ENCODE assay signal across 8 cellular contexts in the genomic region with DNA sequence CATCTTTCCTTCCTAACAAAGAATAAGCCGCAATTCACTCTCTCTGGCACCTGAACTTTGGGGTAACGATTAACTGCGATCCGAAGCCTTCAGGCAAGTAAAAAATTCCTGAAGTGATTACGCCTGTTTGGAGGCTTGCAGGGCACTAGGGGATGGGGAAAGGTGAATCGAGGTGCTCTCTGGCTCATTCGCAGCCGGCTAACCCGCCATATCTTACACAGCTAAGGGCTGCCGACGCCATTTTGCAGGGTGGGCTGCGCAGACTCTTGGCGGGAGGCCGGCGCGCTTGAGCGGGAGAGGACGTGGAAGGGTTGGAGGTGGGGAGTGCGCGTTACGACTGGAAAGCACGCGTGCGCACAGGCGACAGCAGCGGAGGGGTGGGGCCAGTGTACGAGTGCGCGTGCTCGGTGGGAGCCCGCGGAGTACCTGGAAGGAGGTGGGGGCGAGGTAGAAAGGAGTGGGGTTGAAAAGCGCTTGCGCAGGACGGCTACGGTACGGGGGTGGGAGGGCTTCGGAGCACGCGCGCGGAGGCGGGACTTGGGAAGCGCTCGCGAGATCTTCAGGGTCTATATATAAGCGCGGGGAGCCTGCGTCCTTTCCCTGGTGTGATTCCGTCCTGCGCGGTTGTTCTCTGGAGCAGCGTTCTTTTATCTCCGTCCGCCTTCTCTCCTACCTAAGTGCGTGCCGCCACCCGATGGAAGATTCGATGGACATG. TPM values are rescaled to one million over a fixed set of nuclear protein-coding genes. Genes with fewer than 3 reads are reported as not detected.
DNase-seq lines count a peak whose midpoint lies in the region; ATAC-seq and TF ChIP-seq lines count a peak whose summit lies in the region.

A gene with protein sequence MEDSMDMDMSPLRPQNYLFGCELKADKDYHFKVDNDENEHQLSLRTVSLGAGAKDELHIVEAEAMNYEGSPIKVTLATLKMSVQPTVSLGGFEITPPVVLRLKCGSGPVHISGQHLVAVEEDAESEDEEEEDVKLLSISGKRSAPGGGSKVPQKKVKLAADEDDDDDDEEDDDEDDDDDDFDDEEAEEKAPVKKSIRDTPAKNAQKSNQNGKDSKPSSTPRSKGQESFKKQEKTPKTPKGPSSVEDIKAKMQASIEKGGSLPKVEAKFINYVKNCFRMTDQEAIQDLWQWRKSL (plus strand): TSS at position 595 of the 715 bp plus-strand sequence. CDS start 100 bp downstream, at position 695.

- peaks cover 3 to 19% (median 14%) of the 10 kb centered on the region in 4 donors for H3K4me1 ChIP-seq in liver (ENCODE audit: control insufficient read depth in 4 of 4, insufficient read depth in 4 of 4, low read length in 3 of 4)

- H3K9ac ChIP-seq in liver (ENCODE audit: low read depth in 1 of 2, low read length in 2 of 2) = peak within 1 kb of the TSS; percentile 67 to 94

- no peaks in the 10 kb centered on the region for H3K9me3 Mint-ChIP-seq in activated CD4-positive, alpha-beta memory T cell treated with anti-CD3 and anti-CD28 coated beads for 36 hours

- intact Hi-C loops in activated CD4-positive, alpha-beta memory T cell treated with anti-CD3 and anti-CD28 coated beads for 36 hours (cut with micrococcal nuclease) = loop anchor here (1.0 to 5.0 kb wide), 10 partner anchors 33 to 1805 kb away; a partner anchor contains a TSS
- intact Hi-C loops in dorsolateral prefrontal cortex (cut with DNase I) = loop anchor here in 1 of 2 donors (2.0 to 10.0 kb wide), 2 partner anchors 619 to 897 kb away; a partner anchor contains a TSS

- H3K27me3 ChIP-seq in dorsolateral prefrontal cortex (no peaks in the 10 kb centered on the region), liver (ENCODE audit: control insufficient read depth in 4 of 4, insufficient read depth in 4 of 4, low read length in 3 of 4) (no peaks in the 10 kb centered on the region)

- peaks cover 38% of the 10 kb centered on the region for H3K4me1 Mint-ChIP-seq in activated CD4-positive, alpha-beta memory T cell treated with anti-CD3 and anti-CD28 coated beads for 36 hours (ENCODE audit: low read depth)

- POLR2A ChIA-PET in activated CD4-positive, alpha-beta memory T cell treated with anti-CD3 and anti-CD28 coated beads for 36 hours (lab: Charles Lee) = interaction anchor here (0.8 to 2.6 kb wide), 9 partner anchors 9 to 1056 kb away, joined by 3 to 12 read pairs (median 4); a partner anchor contains a TSS

- no peaks in the 10 kb centered on the region for H3K9me3 ChIP-seq in liver (ENCODE audit: control insufficient read depth in 4 of 4, low read length in 3 of 4)

- H3K4me3 ChIP-seq in dorsolateral prefrontal cortex (peak within 1 kb of the TSS; percentile 71 to 99 (median 93)), liver (ENCODE audit: low read depth in 1 of 3, low read length in 3 of 3) (peak within 1 kb of the TSS; percentile 83 to 95 (median 95))

- DNase-seq in CD1c-positive myeloid dendritic cell (ENCODE audit: extremely low spot score) (peak; percentile 99), NCI-H82 treated with DMSO at 0.1 percent for 48 hours (lab: John Stamatoyannopoulos, UW; ENCODE audit: unreplicated experiment) (peak; percentile 96), dorsolateral prefrontal cortex (peak; percentile 88 to 98 (median 94))
- DNase-seq in activated CD4-positive, alpha-beta memory T cell treated with anti-CD3 and anti-CD28 coated beads for 36 hours = peak; percentile 98
- peak; percentile 98 for DNase-seq in stimulated activated CD4-positive, alpha-beta T cell treated with anti-CD3 and anti-CD28 coated beads, Interleukin-4, amount 100 ng/mL, for 24 hours

- CTCF ChIA-PET in activated CD4-positive, alpha-beta memory T cell treated with anti-CD3 and anti-CD28 coated beads for 36 hours (lab: Charles Lee) = interaction anchor here (1.1 kb wide), 1 partner anchor 31 kb away, joined by 5 read pairs; a partner anchor contains a TSS

- under 1% methylated on average over 60 of the region's 60 CpGs for WGBS in liver

- peaks cover 3% of the 10 kb centered on the region for H3K27me3 Mint-ChIP-seq in activated CD4-positive, alpha-beta memory T cell treated with anti-CD3 and anti-CD28 coated beads for 36 hours

- H3K36me3 ChIP-seq in liver (ENCODE audit: control insufficient read depth in 4 of 4, insufficient read depth in 3 of 4, low read depth in 1 of 4, low read length in 3 of 4) = peaks cover 0 to 16% (median 8%) of the 10 kb centered on the region in 4 donors

- peak within 1 kb of the TSS; percentile 93 for H3K4me3 Mint-ChIP-seq in activated CD4-positive, alpha-beta memory T cell treated with anti-CD3 and anti-CD28 coated beads for 36 hours

- ATAC-seq in GM19438 (IDR thresholded peaks at IDR 0.05; ENCODE audit: low read depth, unreplicated experiment) (peak; percentile 76), HG03575 (IDR thresholded peaks at IDR 0.05; ENCODE audit: extremely low read depth, insufficient number of reproducible peaks, low FRiP score, unreplicated experiment) (peak; percentile 55)

- peak within 1 kb of the TSS; percentile 52 to 96 (median 87) for H3K27ac ChIP-seq in dorsolateral prefrontal cortex
- peak within 1 kb of the TSS; percentile 67 to 81 for H3K27ac ChIP-seq in liver (ENCODE audit: low read depth in 1 of 2, low read length in 2 of 2)

- peak within 1 kb of the TSS; percentile 96 for H3K27ac Mint-ChIP-seq in activated CD4-positive, alpha-beta memory T cell treated with anti-CD3 and anti-CD28 coated beads for 36 hours

- peaks cover 45% of the 10 kb centered on the region for H3K36me3 Mint-ChIP-seq in activated CD4-positive, alpha-beta memory T cell treated with anti-CD3 and anti-CD28 coated beads for 36 hours

- no peak for TF ChIP-seq RAD21 in liver (IDR thresholded peaks at IDR 0.05)

- TF ChIP-seq CTCF in dorsolateral prefrontal cortex (IDR thresholded peaks at IDR 0.05 in 54 of 56, conservative IDR thresholded peaks at IDR 0.05 in 2 of 56; ENCODE audit: low read depth in 1 of 56, partially characterized antibody in 56 of 56) = peak in 8 of 56 donors; percentile 10 to 24 (median 16)
- TF ChIP-seq CTCF in liver (IDR thresholded peaks at IDR 0.05; ENCODE audit: low read depth, low read length, missing input control) = no peak

TF ChIP-seq in liver, 16 proteins besides CTCF, POLR2A, EP300 and RAD21 (continues in another document):
- TF ChIP-seq, protein P1, sequence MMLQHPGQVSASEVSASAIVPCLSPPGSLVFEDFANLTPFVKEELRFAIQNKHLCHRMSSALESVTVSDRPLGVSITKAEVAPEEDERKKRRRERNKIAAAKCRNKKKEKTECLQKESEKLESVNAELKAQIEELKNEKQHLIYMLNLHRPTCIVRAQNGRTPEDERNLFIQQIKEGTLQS (IDR thresholded peaks at IDR 0.05) = no peak
- TF ChIP-seq RXRA (IDR thresholded peaks at IDR 0.05) (no peak), EGR1 (IDR thresholded peaks at IDR 0.05; ENCODE audit: low read depth in 2 of 2) (peak; percentile 75 to 76), FOXA1 (IDR thresholded peaks at IDR 0.05) (peak; percentile 49), HNF4G (IDR thresholded peaks at IDR 0.05) (no peak), HNF4A (conservative IDR thresholded peaks at IDR 0.05) (no peak), JUND (IDR thresholded peaks at IDR 0.05) (no peak), GABPA (IDR thresholded peaks at IDR 0.05 in 1 of 2, conservative IDR thresholded peaks at IDR 0.05 in 1 of 2) (no peak), YY1 (IDR thresholded peaks at IDR 0.05) (peak; percentile 99), NR2F2 (IDR thresholded peaks at IDR 0.05) (no peak), SP1 (IDR thresholded peaks at IDR 0.05) (peak; percentile 50), TAF1 (conservative IDR thresholded peaks at IDR 0.05) (peak; percentile 84)
- TF ChIP-seq, protein P2, sequence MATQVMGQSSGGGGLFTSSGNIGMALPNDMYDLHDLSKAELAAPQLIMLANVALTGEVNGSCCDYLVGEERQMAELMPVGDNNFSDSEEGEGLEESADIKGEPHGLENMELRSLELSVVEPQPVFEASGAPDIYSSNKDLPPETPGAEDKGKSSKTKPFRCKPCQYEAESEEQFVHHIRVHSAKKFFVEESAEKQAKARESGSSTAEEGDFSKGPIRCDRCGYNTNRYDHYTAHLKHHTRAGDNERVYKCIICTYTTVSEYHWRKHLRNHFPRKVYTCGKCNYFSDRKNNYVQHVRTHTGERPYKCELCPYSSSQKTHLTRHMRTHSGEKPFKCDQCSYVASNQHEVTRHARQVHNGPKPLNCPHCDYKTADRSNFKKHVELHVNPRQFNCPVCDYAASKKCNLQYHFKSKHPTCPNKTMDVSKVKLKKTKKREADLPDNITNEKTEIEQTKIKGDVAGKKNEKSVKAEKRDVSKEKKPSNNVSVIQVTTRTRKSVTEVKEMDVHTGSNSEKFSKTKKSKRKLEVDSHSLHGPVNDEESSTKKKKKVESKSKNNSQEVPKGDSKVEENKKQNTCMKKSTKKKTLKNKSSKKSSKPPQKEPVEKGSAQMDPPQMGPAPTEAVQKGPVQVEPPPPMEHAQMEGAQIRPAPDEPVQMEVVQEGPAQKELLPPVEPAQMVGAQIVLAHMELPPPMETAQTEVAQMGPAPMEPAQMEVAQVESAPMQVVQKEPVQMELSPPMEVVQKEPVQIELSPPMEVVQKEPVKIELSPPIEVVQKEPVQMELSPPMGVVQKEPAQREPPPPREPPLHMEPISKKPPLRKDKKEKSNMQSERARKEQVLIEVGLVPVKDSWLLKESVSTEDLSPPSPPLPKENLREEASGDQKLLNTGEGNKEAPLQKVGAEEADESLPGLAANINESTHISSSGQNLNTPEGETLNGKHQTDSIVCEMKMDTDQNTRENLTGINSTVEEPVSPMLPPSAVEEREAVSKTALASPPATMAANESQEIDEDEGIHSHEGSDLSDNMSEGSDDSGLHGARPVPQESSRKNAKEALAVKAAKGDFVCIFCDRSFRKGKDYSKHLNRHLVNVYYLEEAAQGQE (IDR thresholded peaks at IDR 0.05) = peak; percentile 88
- TF ChIP-seq, protein P3, sequence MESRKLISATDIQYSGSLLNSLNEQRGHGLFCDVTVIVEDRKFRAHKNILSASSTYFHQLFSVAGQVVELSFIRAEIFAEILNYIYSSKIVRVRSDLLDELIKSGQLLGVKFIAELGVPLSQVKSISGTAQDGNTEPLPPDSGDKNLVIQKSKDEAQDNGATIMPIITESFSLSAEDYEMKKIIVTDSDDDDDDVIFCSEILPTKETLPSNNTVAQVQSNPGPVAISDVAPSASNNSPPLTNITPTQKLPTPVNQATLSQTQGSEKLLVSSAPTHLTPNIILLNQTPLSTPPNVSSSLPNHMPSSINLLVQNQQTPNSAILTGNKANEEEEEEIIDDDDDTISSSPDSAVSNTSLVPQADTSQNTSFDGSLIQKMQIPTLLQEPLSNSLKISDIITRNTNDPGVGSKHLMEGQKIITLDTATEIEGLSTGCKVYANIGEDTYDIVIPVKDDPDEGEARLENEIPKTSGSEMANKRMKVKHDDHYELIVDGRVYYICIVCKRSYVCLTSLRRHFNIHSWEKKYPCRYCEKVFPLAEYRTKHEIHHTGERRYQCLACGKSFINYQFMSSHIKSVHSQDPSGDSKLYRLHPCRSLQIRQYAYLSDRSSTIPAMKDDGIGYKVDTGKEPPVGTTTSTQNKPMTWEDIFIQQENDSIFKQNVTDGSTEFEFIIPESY (IDR thresholded peaks at IDR 0.05) = peak; percentile 99

RNA-seq across cellular contexts. Expression of the gene that starts here (rescaled TPM):
- total RNA-seq in activated CD4-positive, alpha-beta memory T cell treated with anti-CD3 and anti-CD28 coated beads for 36 hours = 1,000 to 10,000 TPM; 2,483 to 2,592 TPM
- 100 to 1,000 TPM; 162 to 384 (median 296) TPM for total RNA-seq in dorsolateral prefrontal cortex
- total RNA-seq in liver = 100 to 1,000 TPM; 186 to 539 TPM
- 100 to 1,000 TPM; 133 to 959 TPM for polyA plus RNA-seq in liver

Comparison
In these comparisons a context has a peak if more than half of its experiments do, and no peak if none do; other contexts are left out.
1. Peak in every context shown above with its lines: DNase-seq, ATAC-seq, H3K4me3 ChIP-seq and H3K27ac ChIP-seq.
2. RNA of the gene that starts here (total RNA-seq): 2,483 to 2,592 TPM in activated CD4-positive, alpha-beta memory T cell treated with anti-CD3 and anti-CD28 coated beads for 36 hours; 186 to 539 TPM in liver and 162 to 384 TPM in dorsolateral prefrontal cortex; every median in the first group is over 4 times any median in the second.